13 cellular contexts compared by ENCODE assay signal in genomic region chrX:9285342-9285771, GRCh38.
A peak's percentile ranks its signal among the peaks of the same experiment; 100 is the strongest.
DNase-seq lines count a peak whose midpoint lies in the region; ATAC-seq, FAIRE-seq and TF ChIP-seq lines count a peak whose summit lies in the region.
"Had no signal": no experiment of that assay in that cellular context is flagged by ENCODE, and none has a peak within 500 bp of the region (broad histone marks: within the 10 kb centered on the region; RNA-seq: fewer than 3 reads in every experiment).

No MANE protein-coding gene starts in this region.

- DNase-seq in CD1c-positive myeloid dendritic cell (ENCODE audit: extremely low spot score) (peak; percentile 64), T-cell (peak in 2 of 34 experiments; percentile 4 to 22), HepG2 (ENCODE audit: low spot score) (no peak), small intestine (no peak), pancreas (no peak)
- peak; percentile 67 to 81 for DNase-seq in activated T-cell treated with anti-CD3 and anti-CD28 coated beads, Interleukin-2, amount 50 U/mL, for 72 hours
- DNase-seq in stimulated activated CD4-positive, alpha-beta T cell treated with anti-CD3 and anti-CD28 coated beads, Interleukin-1b, Interleukin-23, amount 100 ng/mL, for 48 hours: peak; percentile 78
- DNase-seq: colonic mucosa, GF-D8, H7, NCI-H446 had no signal

- TF ChIP-seq CTCF in HepG2 (CRISPR knock-in tag; IDR thresholded peaks at IDR 0.05): no peak
- TF ChIP-seq CTCF in pancreas (IDR thresholded peaks at IDR 0.05): no peak

- POLR2A ChIA-PET in T-cell (lab: Charles Lee) (no interaction called here), HepG2 (lab: Yijun Ruan, JAX) (no interaction called here)

- H4K20me1 ChIP-seq in HepG2 (ENCODE audit: insufficient read depth, low read length): no peaks in the 10 kb centered on the region

- H3K36me3 Mint-ChIP-seq in T-cell: no peaks in the 10 kb centered on the region
- peaks cover 0 to 3% of the 10 kb centered on the region in 2 donors for H3K36me3 Mint-ChIP-seq in activated T-cell treated with anti-CD3 and anti-CD28 coated beads, Interleukin-2, amount 50 U/mL, for 72 hours (ENCODE audit: insufficient read depth in 2 of 2)

- no peak overlapping the region for H3K27ac ChIP-seq in HepG2 (ENCODE audit: extremely low read length, insufficient read depth, low read length)
- no peak overlapping the region for H3K27ac ChIP-seq in small intestine (ENCODE audit: low read depth in 1 of 2, low read length in 1 of 2)
- H3K27ac ChIP-seq in pancreas: no peak overlapping the region
- H3K27ac ChIP-seq: colonic mucosa, VCaP had no signal

- H3K4me2 ChIP-seq in HepG2 (ENCODE audit: low read depth, low read length): no peak overlapping the region

- H3K9me3 ChIP-seq in HepG2 (ENCODE audit: low read length): no peaks in the 10 kb centered on the region
- no peaks in the 10 kb centered on the region for H3K9me3 ChIP-seq in small intestine (ENCODE audit: control insufficient read depth, low read depth)
- H3K9me3 ChIP-seq in pancreas: no peaks in the 10 kb centered on the region
- H3K9me3 ChIP-seq: colonic mucosa had no signal

- H3K36me3 ChIP-seq in HepG2 (replicated peaks in 1 of 2; ENCODE audit: control insufficient read depth in 1 of 2, insufficient read depth in 2 of 2, low read length in 2 of 2) (no peaks in the 10 kb centered on the region), small intestine (ENCODE audit: control insufficient read depth in 2 of 2, insufficient read depth in 2 of 2, low read length in 2 of 2) (no peaks in the 10 kb centered on the region), pancreas (no peaks in the 10 kb centered on the region)
- H3K36me3 ChIP-seq: colonic mucosa had no signal

- no peak overlapping the region for H3K4me3 Mint-ChIP-seq in T-cell
- peak overlapping the region; percentile 50 to 68 for H3K4me3 Mint-ChIP-seq in activated T-cell treated with anti-CD3 and anti-CD28 coated beads, Interleukin-2, amount 50 U/mL, for 72 hours

- H3K4me3 ChIP-seq in HepG2 (replicated peaks in 1 of 3; ENCODE audit: insufficient read depth in 1 of 3, low read depth in 2 of 3, low read length in 3 of 3): no peak overlapping the region
- no peak overlapping the region for H3K4me3 ChIP-seq in small intestine (ENCODE audit: low read depth in 1 of 2, low read length in 2 of 2)
- no peak overlapping the region for H3K4me3 ChIP-seq in pancreas
- H3K4me3 ChIP-seq: colonic mucosa had no signal

- H3K4me1 ChIP-seq in HepG2 (ENCODE audit: insufficient read depth, low read length): no peaks in the 10 kb centered on the region
- H3K4me1 ChIP-seq in small intestine (ENCODE audit: control insufficient read depth in 2 of 2, insufficient read depth in 1 of 2, low read depth in 1 of 2, low read length in 1 of 2): no peaks in the 10 kb centered on the region
- no peaks in the 10 kb centered on the region for H3K4me1 ChIP-seq in pancreas
- H3K4me1 ChIP-seq: colonic mucosa had no signal

- 72% methylated on average over 7 of the region's 7 CpGs for WGBS in HepG2 (ENCODE audit: low lambda C conversion rate)
- 56 to 66% (median 58%) methylated on average over 7 of the region's 7 CpGs for WGBS in small intestine, 3 donors
- 66 to 74% methylated on average over 7 of the region's 7 CpGs for WGBS in pancreas, 2 donors

- H3K9me3 Mint-ChIP-seq in T-cell: no peaks in the 10 kb centered on the region
- H3K9me3 Mint-ChIP-seq in activated T-cell treated with anti-CD3 and anti-CD28 coated beads, Interleukin-2, amount 50 U/mL, for 72 hours: no peaks in the 10 kb centered on the region

- ATAC-seq in T-cell (replicated peaks in 1 of 4) (peak in 3 of 4 experiments; percentile 48 to 63 (median 63)), HepG2 (no peak), HG02588 (IDR thresholded peaks at IDR 0.05; ENCODE audit: unreplicated experiment) (no peak), pancreas (no peak)
- peak; percentile 97 to 98 for ATAC-seq in activated T-cell treated with anti-CD3 and anti-CD28 coated beads, Interleukin-2, amount 50 U/mL, for 72 hours (replicated peaks in 1 of 2)

- no peak for TF ChIP-seq POLR2A in HepG2 (IDR thresholded peaks at IDR 0.05; ENCODE audit: insufficient read depth in 1 of 2, low read depth in 2 of 2, low read length in 2 of 2)

- H2AFZ ChIP-seq in HepG2 (ENCODE audit: low read length): no peak overlapping the region

- intact Hi-C loops in HepG2 (cut with micrococcal nuclease; ENCODE audit: unreplicated experiment) (no loop called here), pancreas (cut with DNase I) (no loop called here)

- no peak for FAIRE-seq in HepG2 (lab: Jason Lieb, UNC)
- FAIRE-seq in small intestine (lab: Jason Lieb, UNC): no peak
- no peak for FAIRE-seq in pancreas (lab: Jason Lieb, UNC)

- H3K79me2 ChIP-seq in HepG2 (ENCODE audit: insufficient read depth, low read length): no peaks in the 10 kb centered on the region

- TF ChIP-seq RAD21 in HepG2 (CRISPR knock-in tag; IDR thresholded peaks at IDR 0.05): no peak

- in situ Hi-C loops in HepG2 (cut with HindIII; ENCODE audit: extremely low pct_ligation_motif_present, low pct_unique_long_range_greater_than_20kb): no loop called here

- no peaks in the 10 kb centered on the region for H3K27me3 ChIP-seq in HepG2 (ENCODE audit: control insufficient read depth in 1 of 2, insufficient read depth in 2 of 2, low read length in 2 of 2)
- no peaks in the 10 kb centered on the region for H3K27me3 ChIP-seq in small intestine (ENCODE audit: control insufficient read depth in 2 of 2, insufficient read depth in 2 of 2, low read length in 2 of 2)
- no peaks in the 10 kb centered on the region for H3K27me3 ChIP-seq in pancreas
- H3K27me3 ChIP-seq: colonic mucosa had no signal

- no peak overlapping the region for H3K9ac ChIP-seq in HepG2 (ENCODE audit: insufficient read depth, low read depth, low read length)

- H3K4me1 Mint-ChIP-seq in T-cell: peaks cover 12 to 17% (median 12%) of the 10 kb centered on the region in 3 donors
- peaks cover 27% of the 10 kb centered on the region for H3K4me1 Mint-ChIP-seq in activated T-cell treated with anti-CD3 and anti-CD28 coated beads, Interleukin-2, amount 50 U/mL, for 72 hours (ENCODE audit: low read depth)

- CTCF ChIA-PET in T-cell (lab: Charles Lee) (no interaction called here), HepG2 (lab: Yijun Ruan, JAX; ENCODE audit: low intra/inter-chr PET ratio, low total read pairs) (no interaction called here)

- H3K27me3 Mint-ChIP-seq in T-cell: no peaks in the 10 kb centered on the region
- peaks cover 27% of the 10 kb centered on the region for H3K27me3 Mint-ChIP-seq in activated T-cell treated with anti-CD3 and anti-CD28 coated beads, Interleukin-2, amount 50 U/mL, for 72 hours (ENCODE audit: low read depth)

- BruUV-seq in HepG2 (replicated peaks; lab: Mats Ljungman, UMichigan): no TSS peak

- H3K27ac Mint-ChIP-seq in T-cell: peak overlapping the region; percentile 79 to 90
- peak overlapping the region; percentile 62 for H3K27ac Mint-ChIP-seq in activated T-cell treated with anti-CD3 and anti-CD28 coated beads, Interleukin-2, amount 50 U/mL, for 72 hours

- no peak for TF ChIP-seq EP300 in HepG2 (IDR thresholded peaks at IDR 0.05; ENCODE audit: low read depth in 2 of 2, low read length in 2 of 2)
- TF ChIP-seq EP300 in HepG2 (CRISPR knock-in tag; IDR thresholded peaks at IDR 0.05; ENCODE audit: borderline replicate concordance): no peak

TF ChIP-seq in HepG2, 621 proteins besides CTCF, POLR2A, EP300 and RAD21 (continues in another document):
- no peak for TF ChIP-seq MLXIP (CRISPR knock-in tag; IDR thresholded peaks at IDR 0.05; ENCODE audit: borderline replicate concordance)
- no peak for TF ChIP-seq ZNF251 (CRISPR knock-in tag; IDR thresholded peaks at IDR 0.05)
- no peak for TF ChIP-seq DDIT3 (CRISPR knock-in tag; IDR thresholded peaks at IDR 0.05)
- no peak for TF ChIP-seq NCOA2 (CRISPR knock-in tag; IDR thresholded peaks at IDR 0.05)
- TF ChIP-seq, protein P1, sequence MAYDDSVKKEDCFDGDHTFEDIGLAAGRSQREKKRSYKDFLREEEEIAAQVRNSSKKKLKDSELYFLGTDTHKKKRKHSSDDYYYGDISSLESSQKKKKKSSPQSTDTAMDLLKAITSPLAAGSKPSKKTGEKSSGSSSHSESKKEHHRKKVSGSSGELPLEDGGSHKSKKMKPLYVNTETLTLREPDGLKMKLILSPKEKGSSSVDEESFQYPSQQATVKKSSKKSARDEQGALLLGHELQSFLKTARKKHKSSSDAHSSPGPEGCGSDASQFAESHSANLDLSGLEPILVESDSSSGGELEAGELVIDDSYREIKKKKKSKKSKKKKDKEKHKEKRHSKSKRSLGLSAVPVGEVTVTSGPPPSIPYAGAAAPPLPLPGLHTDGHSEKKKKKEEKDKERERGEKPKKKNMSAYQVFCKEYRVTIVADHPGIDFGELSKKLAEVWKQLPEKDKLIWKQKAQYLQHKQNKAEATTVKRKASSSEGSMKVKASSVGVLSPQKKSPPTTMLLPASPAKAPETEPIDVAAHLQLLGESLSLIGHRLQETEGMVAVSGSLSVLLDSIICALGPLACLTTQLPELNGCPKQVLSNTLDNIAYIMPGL (CRISPR knock-in tag; IDR thresholded peaks at IDR 0.05; ENCODE audit: borderline replicate concordance in 1 of 2, low read depth in 1 of 2): no peak
- TF ChIP-seq JUNB (CRISPR knock-in tag; IDR thresholded peaks at IDR 0.05; ENCODE audit: borderline replicate concordance): no peak

Comparison
In these comparisons a context has a peak if more than half of its experiments do, and no peak if none do; other contexts are left out.
1. DNase-seq: peak in CD1c-positive myeloid dendritic cell (single experiment), activated T-cell treated with anti-CD3 and anti-CD28 coated beads, Interleukin-2, amount 50 U/mL, for 72 hours (2 of 2) and stimulated activated CD4-positive, alpha-beta T cell treated with anti-CD3 and anti-CD28 coated beads, Interleukin-1b, Interleukin-23, amount 100 ng/mL, for 48 hours (single experiment); none in HepG2 (single experiment), small intestine (single experiment) and pancreas (0 of 6).
2. ATAC-seq: peak in T-cell (3 of 4) and activated T-cell treated with anti-CD3 and anti-CD28 coated beads, Interleukin-2, amount 50 U/mL, for 72 hours (2 of 2); none in HepG2 (single experiment), HG02588 (single experiment) and pancreas (0 of 4).
3. H3K4me3 Mint-ChIP-seq: peak in activated T-cell treated with anti-CD3 and anti-CD28 coated beads, Interleukin-2, amount 50 U/mL, for 72 hours (2 of 2); none in T-cell (0 of 3).